In the genomic region with DNA sequence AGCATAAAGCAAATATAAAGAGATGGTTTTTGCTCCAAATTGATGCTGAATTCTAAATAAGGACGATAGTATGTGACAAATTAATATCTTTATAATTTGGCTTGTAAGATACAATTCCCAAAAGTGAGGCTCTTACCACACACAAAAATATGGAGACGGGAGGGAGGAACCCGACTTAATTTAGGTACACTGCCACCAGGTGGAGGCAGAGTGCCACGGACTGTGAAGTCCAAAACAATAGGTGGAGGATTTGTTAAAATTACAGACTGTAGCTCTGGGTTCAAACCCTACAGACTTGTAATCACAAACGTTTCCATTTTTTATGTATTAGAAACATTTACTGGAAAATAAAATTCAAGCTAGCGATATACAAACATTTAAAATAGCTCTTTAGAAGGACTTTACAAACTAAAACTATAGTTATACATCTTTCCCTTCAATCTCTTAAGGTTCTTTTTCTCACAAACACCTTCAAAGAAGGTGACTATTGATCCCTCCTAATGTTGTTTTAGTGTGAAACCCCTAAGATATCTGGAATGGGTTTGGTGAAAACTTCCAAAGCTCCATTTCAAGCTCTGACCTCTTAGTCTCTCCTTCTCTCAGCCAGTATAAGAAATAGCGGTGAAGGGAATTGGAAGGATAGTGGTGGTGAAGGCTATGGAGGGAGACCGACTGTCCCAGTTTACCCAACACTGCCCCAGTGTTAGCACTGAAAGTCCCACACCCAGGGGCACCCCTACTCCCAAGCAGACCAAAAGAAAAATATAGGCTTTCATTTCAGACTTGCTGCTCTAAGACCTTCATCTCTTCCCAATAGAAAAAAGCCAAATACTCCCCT, we compare ENCODE assay signal across 8 cellular contexts.
DNase-seq lines count a peak whose midpoint lies in the region; ATAC-seq, FAIRE-seq and TF ChIP-seq lines count a peak whose summit lies in the region.

No MANE protein-coding gene starts in this region.

- TF ChIP-seq CTCF in VCaP (conservative IDR thresholded peaks at IDR 0.05) (peak; percentile 94), bronchial epithelial cell (IDR thresholded peaks at IDR 0.05; ENCODE audit: insufficient read depth, low read length, severe bottlenecking) (peak; percentile 69)

- no peaks in the 10 kb centered on the region for H3K27me3 ChIP-seq in bronchial epithelial cell (ENCODE audit: control insufficient read depth, insufficient read depth, low read length)

- FAIRE-seq in bronchial epithelial cell (lab: Jason Lieb, UNC) = no peak

- ATAC-seq in HG03175 (IDR thresholded peaks at IDR 0.05; ENCODE audit: unreplicated experiment) = no peak

- H3K27ac ChIP-seq in VCaP = no peak overlapping the region

- DNase-seq in activated gamma-delta T cell treated with Interleukin-2 at 50 U/mL for 16 hours (peak; percentile 60), activated gamma-delta T cell (lab: John Stamatoyannopoulos, UW) (no peak), NCI-H2107 (lab: John Stamatoyannopoulos, UW) (peak; percentile 49), bronchial epithelial cell (ENCODE audit: low read depth) (peak; percentile 75), islet precursor cell (peak; percentile 82)
- peak; percentile 63 for DNase-seq in stimulated activated CD4-positive, alpha-beta T cell treated with anti-CD3 and anti-CD28 coated beads, Interleukin-1b, Interleukin-23, amount 100 ng/mL, for 48 hours

- H3K36me3 ChIP-seq in bronchial epithelial cell (ENCODE audit: control insufficient read depth, insufficient read depth, low read length) = no peaks in the 10 kb centered on the region

- no peak overlapping the region for H3K4me3 ChIP-seq in bronchial epithelial cell (ENCODE audit: low read depth, low read length)
